ENCODE assay signal across 18 cellular contexts in the genomic region with DNA sequence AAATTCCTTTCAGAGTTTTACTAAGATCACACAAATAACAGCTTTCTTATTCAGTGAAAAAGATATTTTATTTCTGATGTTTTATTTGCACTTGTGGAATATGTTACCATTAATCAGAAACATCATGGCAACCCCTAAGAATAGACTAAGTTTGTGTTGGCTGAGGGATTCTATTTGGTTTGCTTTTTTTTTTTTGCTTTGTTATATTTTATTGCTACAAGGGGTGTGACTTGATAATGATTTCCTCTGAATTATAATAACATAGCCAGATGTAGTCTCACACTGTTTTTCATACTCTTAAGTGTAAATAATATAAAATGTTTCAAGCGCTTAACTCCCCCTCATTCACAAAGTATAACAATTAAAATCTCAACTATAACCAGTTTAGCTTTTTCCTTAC.
"Had no signal": no experiment of that assay in that cellular context is flagged by ENCODE, and none has a peak within 500 bp of the region (broad histone marks: within the 10 kb centered on the region; RNA-seq: fewer than 3 reads in every experiment).

No MANE protein-coding gene starts in this region.

- DNase-seq: cerebellar nuclear complex; effector CD4-positive, alpha-beta T cell; endodermal cell; gastrocnemius medialis; heart right ventricle; immature natural killer cell; kidney; left cardiac atrium; mucosa of descending colon; naive thymus-derived CD8-positive, alpha-beta T cell; sigmoid colon; stimulated activated CD4-positive, alpha-beta T cell treated with anti-CD3 and anti-CD28 coated beads, Interleukin-2, amount 100 ng/mL, for 24 hours; stimulated activated naive CD4-positive, alpha-beta T cell; stomach; substantia nigra; trophoblast cell had no signal

- FAIRE-seq: colon, kidney had no signal

- ATAC-seq: esophagus mucosa; gastrocnemius medialis; left cardiac atrium; mucosa of descending colon; naive thymus-derived CD8-positive, alpha-beta T cell had no signal
